Comparison of ENCODE assay signal across 8 cellular contexts in genomic region chr6:106702451-106703110, GRCh38.
DNase-seq lines count a peak whose midpoint lies in the region; ATAC-seq, FAIRE-seq and TF ChIP-seq lines count a peak whose summit lies in the region.

No MANE protein-coding gene starts in this region.

- peak; percentile 45 for TF ChIP-seq POLR2A in Raji (IDR thresholded peaks at IDR 0.05; ENCODE audit: insufficient read depth, low read depth, low read length)

- H3K4me3 Mint-ChIP-seq in immature natural killer cell: no peak overlapping the region

- no peak overlapping the region for H3K27ac Mint-ChIP-seq in immature natural killer cell

- peak; percentile 94 for ATAC-seq in GM19463 (IDR thresholded peaks at IDR 0.05; ENCODE audit: unreplicated experiment)
- ATAC-seq in HG03442 (IDR thresholded peaks at IDR 0.05; ENCODE audit: unreplicated experiment): peak; percentile 95

- FAIRE-seq in urothelium cell line (lab: Jason Lieb, UNC): no peak

- peaks cover 0 to 2% (median 0%) of the 10 kb centered on the region in 6 donors for H3K9me3 Mint-ChIP-seq in immature natural killer cell

- H3K4me1 Mint-ChIP-seq in immature natural killer cell: no peaks in the 10 kb centered on the region

- no peaks in the 10 kb centered on the region for H3K36me3 Mint-ChIP-seq in immature natural killer cell

- peaks cover 5 to 10% (median 7%) of the 10 kb centered on the region in 3 donors for H3K27me3 Mint-ChIP-seq in immature natural killer cell (ENCODE audit: low read depth in 3 of 3)

- peak; percentile 61 for DNase-seq in COR-L47 (lab: John Stamatoyannopoulos, UW)
- no peak for DNase-seq in epidermal melanocyte (ENCODE audit: insufficient read length, low spot score)
- no peak for DNase-seq in hypothalamus (lab: John Stamatoyannopoulos, UW)
- no peak for DNase-seq in immature natural killer cell
- no peak for DNase-seq in urothelium cell line (ENCODE audit: low spot score)
